ENCODE assay signal across 24 cellular contexts in genomic region chr5:156427315-156427714, GRCh38.
"Had no signal": no experiment of that assay in that cellular context is flagged by ENCODE, and none has a peak within 500 bp of the region (broad histone marks: within the 10 kb centered on the region; RNA-seq: fewer than 3 reads in every experiment).

No MANE protein-coding gene starts in this region.

- ATAC-seq: effector memory CD8-positive, alpha-beta T cell; left ventricle myocardium superior; lower lobe of right lung; naive thymus-derived CD8-positive, alpha-beta T cell; psoas muscle; right cardiac atrium; stimulated activated effector memory CD8-positive, alpha-beta T cell treated with anti-CD3 and anti-CD28 coated beads, Interleukin-12 subunit alpha, Interleukin-12 subunit beta, amount 100 ng/mL, for 72 hours had no signal

- DNase-seq: dermis blood vessel endothelial cell; effector memory CD8-positive, alpha-beta T cell; erythroblast; esophagus squamous epithelium; hypothalamus; immature natural killer cell; islet precursor cell; left ventricle myocardium superior; lower lobe of right lung; naive thymus-derived CD8-positive, alpha-beta T cell; nephron progenitor cell; occipital lobe; ovary; posterior cingulate gyrus; psoas muscle; right cardiac atrium; sigmoid colon; stimulated activated CD4-positive, alpha-beta T cell treated with anti-CD3 and anti-CD28 coated beads, Interleukin-2, amount 100 ng/mL, for 24 hours; stimulated activated CD4-positive, alpha-beta T cell treated with anti-CD3 and anti-CD28 coated beads, Interleukin-4, amount 100 ng/mL, for 24 hours; stimulated activated naive CD4-positive, alpha-beta T cell treated with Interleukin-2 at 50 U/mL for 16 hours; stomach; thyroid gland; trophoblast cell had no signal
